ENCODE assay signal across 8 cellular contexts in the genomic region with DNA sequence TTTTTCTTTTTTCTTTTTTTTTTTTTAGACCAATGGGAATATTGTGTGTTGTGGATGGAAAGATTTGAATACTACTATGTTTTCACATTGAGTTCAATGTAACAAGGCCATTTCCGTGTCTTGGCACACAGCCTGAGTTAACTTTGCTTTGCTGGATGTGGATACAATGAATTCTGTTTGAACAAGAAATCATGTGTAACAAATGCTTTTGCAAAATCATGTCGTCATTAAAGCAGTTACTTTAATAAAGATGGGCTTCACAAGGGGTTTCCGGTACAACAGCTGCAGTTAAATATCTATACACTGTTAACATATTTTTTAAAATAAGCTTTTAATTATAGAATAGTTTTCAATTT. TPM values are rescaled to one million over a fixed set of nuclear protein-coding genes. Genes with fewer than 3 reads are reported as not detected.
DNase-seq lines count a peak whose midpoint lies in the region; ATAC-seq, FAIRE-seq and TF ChIP-seq lines count a peak whose summit lies in the region.

No MANE protein-coding gene starts in this region.

- TF ChIP-seq CTCF in GM12865 (IDR thresholded peaks at IDR 0.05; ENCODE audit: insufficient read depth, low read depth, low read length, missing control alignments) (no peak), bronchial epithelial cell (IDR thresholded peaks at IDR 0.05; ENCODE audit: insufficient read depth, low read length, severe bottlenecking) (no peak), osteocyte (IDR thresholded peaks at IDR 0.05) (no peak)

- peak; percentile 42 for DNase-seq in GM12865 (ENCODE audit: low read depth)
- peak; percentile 31 for DNase-seq in bronchial epithelial cell (ENCODE audit: low read depth)
- no peak for DNase-seq in osteocyte (ENCODE audit: extremely low spot score, unreplicated experiment)
- no peak for DNase-seq in AML-193 (lab: John Stamatoyannopoulos, UW)
- no peak for DNase-seq in D341Med (ENCODE audit: low spot score)
- DNase-seq in GM19238 (ENCODE audit: insufficient read length, low spot score) = no peak

- peaks cover 15% of the 10 kb centered on the region for H3K4me1 Mint-ChIP-seq in osteocyte (ENCODE audit: unreplicated experiment)

- H3K27me3 ChIP-seq in bronchial epithelial cell (ENCODE audit: control insufficient read depth, insufficient read depth, low read length) = no peaks in the 10 kb centered on the region

- no peaks in the 10 kb centered on the region for H3K36me3 Mint-ChIP-seq in osteocyte (ENCODE audit: unreplicated experiment)

- peak; percentile 17 for ATAC-seq in HG03354 (IDR thresholded peaks at IDR 0.05; ENCODE audit: poor library complexity, severe bottlenecking, unreplicated experiment)
- no peak for ATAC-seq in GM21717 (IDR thresholded peaks at IDR 0.05; ENCODE audit: unreplicated experiment)

- peak overlapping the region; percentile 90 for H3K27ac Mint-ChIP-seq in osteocyte (ENCODE audit: unreplicated experiment)

- no peaks in the 10 kb centered on the region for H3K27me3 Mint-ChIP-seq in osteocyte (ENCODE audit: unreplicated experiment)

- H3K4me3 Mint-ChIP-seq in osteocyte (ENCODE audit: unreplicated experiment) = peak overlapping the region; percentile 28

- no peaks in the 10 kb centered on the region for H3K9me3 Mint-ChIP-seq in osteocyte (ENCODE audit: unreplicated experiment)

- H3K4me3 ChIP-seq in GM12865 (ENCODE audit: low read depth, low read length) = peak overlapping the region; percentile 63
- no peak overlapping the region for H3K4me3 ChIP-seq in bronchial epithelial cell (ENCODE audit: low read depth, low read length)

- FAIRE-seq in bronchial epithelial cell (lab: Jason Lieb, UNC) = no peak

- no peaks in the 10 kb centered on the region for H3K36me3 ChIP-seq in bronchial epithelial cell (ENCODE audit: control insufficient read depth, insufficient read depth, low read length)

RNA-seq across cellular contexts. Expression of a gene that starts 13.5 kb away (rescaled TPM):
- total RNA-seq in bronchial epithelial cell (not detected in 2 replicates), osteocyte (1.2 and 1.5 TPM in 2 replicates)

RNA-seq across cellular contexts. Expression of a gene that starts 48.8 kb away (rescaled TPM):
- total RNA-seq in bronchial epithelial cell (16.8 and 19.5 TPM in 2 replicates), osteocyte (36.4 and 41.1 TPM in 2 replicates)

Comparison
In these comparisons a context has a peak if more than half of its experiments do, and no peak if none do; other contexts are left out.
1. DNase-seq: peak in GM12865 (single experiment) and bronchial epithelial cell (single experiment); none in osteocyte (single experiment), AML-193 (0 of 2), D341Med (single experiment) and GM19238 (single experiment).